ENCODE assay signal across 14 cellular contexts in genomic region chr3:49025793-49026520, GRCh38. TPM values are rescaled to one million over a fixed set of nuclear protein-coding genes. Genes with fewer than 3 reads are reported as not detected.
A peak's percentile ranks its signal among the peaks of the same experiment; 100 is the strongest.
DNase-seq lines count a peak whose midpoint lies in the region; ATAC-seq, FAIRE-seq and TF ChIP-seq lines count a peak whose summit lies in the region.
"Had no signal": no experiment of that assay in that cellular context is flagged by ENCODE, and none has a peak within 500 bp of the region (broad histone marks: within the 10 kb centered on the region; RNA-seq: fewer than 3 reads in every experiment).

No MANE protein-coding gene starts in this region.

- peaks cover 54% of the 10 kb centered on the region for H3K4me1 Mint-ChIP-seq in activated CD4-positive, alpha-beta memory T cell treated with anti-CD3 and anti-CD28 coated beads for 36 hours (ENCODE audit: low read depth)
- peaks cover 46 to 53% of the 10 kb centered on the region in 2 donors for H3K4me1 Mint-ChIP-seq in immature natural killer cell

- H3K4me3 Mint-ChIP-seq in activated CD4-positive, alpha-beta memory T cell treated with anti-CD3 and anti-CD28 coated beads for 36 hours = peak overlapping the region; percentile 18
- H3K4me3 Mint-ChIP-seq in immature natural killer cell = peak overlapping the region in 1 of 5 donors; percentile 11

- H3K27ac ChIP-seq in HepG2 (ENCODE audit: extremely low read length, insufficient read depth, low read length) (no peak overlapping the region), right lobe of liver (no peak overlapping the region), Peyer's patch (no peak overlapping the region)
- H3K27ac ChIP-seq: parathyroid adenoma had no signal

- H4K20me1 ChIP-seq in HepG2 (ENCODE audit: insufficient read depth, low read length) = no peaks in the 10 kb centered on the region

- no peak for TF ChIP-seq CTCF in HepG2 (CRISPR knock-in tag; IDR thresholded peaks at IDR 0.05)
- no peak for TF ChIP-seq CTCF in right lobe of liver (IDR thresholded peaks at IDR 0.05)
- no peak for TF ChIP-seq CTCF in Peyer's patch (IDR thresholded peaks at IDR 0.05)

- TF ChIP-seq RAD21 in HepG2 (CRISPR knock-in tag; IDR thresholded peaks at IDR 0.05) = no peak

- 100% methylated on average over 8 of the region's 8 CpGs for WGBS in HepG2 (ENCODE audit: low lambda C conversion rate)
- WGBS in right lobe of liver (ENCODE audit: insufficient coverage, low coverage, low lambda C conversion rate, missing lambda C conversion rate) = 95% methylated on average over 6 of the region's 8 CpGs

- in situ Hi-C loops in HepG2 (cut with HindIII; ENCODE audit: extremely low pct_ligation_motif_present, low pct_unique_long_range_greater_than_20kb) = no loop called here

- H3K9me3 ChIP-seq in HepG2 (ENCODE audit: low read length) (no peaks in the 10 kb centered on the region), right lobe of liver (no peaks in the 10 kb centered on the region), Peyer's patch (no peaks in the 10 kb centered on the region)

- CTCF ChIA-PET in HepG2 (lab: Yijun Ruan, JAX; ENCODE audit: low intra/inter-chr PET ratio, low total read pairs) = no interaction called here
- CTCF ChIA-PET in activated CD4-positive, alpha-beta memory T cell treated with anti-CD3 and anti-CD28 coated beads for 36 hours (lab: Charles Lee) = interaction anchor here (1.0 to 1.2 kb wide), 3 partner anchors 8 to 68 kb away, joined by 3 read pairs; partner anchors contain the start of genes DALRD3, QRICH1 and WDR6

- H2AFZ ChIP-seq in HepG2 (ENCODE audit: low read length) = no peak overlapping the region
- H2AFZ ChIP-seq: parathyroid adenoma had no signal

- ATAC-seq in HepG2 (no peak), right lobe of liver (no peak), HG02798 (IDR thresholded peaks at IDR 0.05; ENCODE audit: poor library complexity, unreplicated experiment) (no peak), HG03457 (IDR thresholded peaks at IDR 0.05; ENCODE audit: unreplicated experiment) (no peak)

- H3K79me2 ChIP-seq in HepG2 (ENCODE audit: insufficient read depth, low read length) = peaks cover 27% of the 10 kb centered on the region

- no peak overlapping the region for H3K4me2 ChIP-seq in HepG2 (ENCODE audit: low read depth, low read length)

- no peaks in the 10 kb centered on the region for H3K9me3 Mint-ChIP-seq in activated CD4-positive, alpha-beta memory T cell treated with anti-CD3 and anti-CD28 coated beads for 36 hours
- H3K9me3 Mint-ChIP-seq in immature natural killer cell = no peaks in the 10 kb centered on the region

- TF ChIP-seq POLR2A in HepG2 (IDR thresholded peaks at IDR 0.05; ENCODE audit: insufficient read depth in 1 of 2, low read depth in 2 of 2, low read length in 2 of 2) (peak in 1 of 2 experiments; percentile 51; a peak in 1 of 4 replicates), right lobe of liver (IDR thresholded peaks at IDR 0.05) (no peak), Peyer's patch (IDR thresholded peaks at IDR 0.05) (no peak)

- DNase-seq in HepG2 (ENCODE audit: low spot score) (no peak), right lobe of liver (no peak), immature natural killer cell (no peak), HTR-8/SVneo (ENCODE audit: insufficient read length, low spot score) (no peak), Peyer's patch (no peak)
- DNase-seq in activated CD4-positive, alpha-beta memory T cell treated with anti-CD3 and anti-CD28 coated beads for 36 hours = no peak
- DNase-seq: AML-193, hypothalamus, NCI-H446, T-helper 9 cell had no signal

- no peak for FAIRE-seq in HepG2 (lab: Jason Lieb, UNC)
- no peak for FAIRE-seq in HTR-8/SVneo (lab: Jason Lieb, UNC)
- FAIRE-seq: RCC 7860 had no signal

- H3K27me3 ChIP-seq in HepG2 (ENCODE audit: control insufficient read depth in 1 of 2, insufficient read depth in 2 of 2, low read length in 2 of 2) (no peaks in the 10 kb centered on the region; a peak in 1 of 5 replicates), right lobe of liver (no peaks in the 10 kb centered on the region), Peyer's patch (no peaks in the 10 kb centered on the region)

- POLR2A ChIA-PET in HepG2 (lab: Yijun Ruan, JAX) = interaction anchor here (0.9 to 11.1 kb wide), 3 partner anchors 16 to 68 kb away, joined by 3 to 280 read pairs (median 3); partner anchors contain the start of genes QRICH1 and WDR6
- POLR2A ChIA-PET in activated CD4-positive, alpha-beta memory T cell treated with anti-CD3 and anti-CD28 coated beads for 36 hours (lab: Charles Lee) = interaction anchor here (1.1 kb wide), 2 partner anchors 15 to 18 kb away, joined by 3 to 6 read pairs; partner anchors contain the start of gene WDR6

- H3K27me3 Mint-ChIP-seq in activated CD4-positive, alpha-beta memory T cell treated with anti-CD3 and anti-CD28 coated beads for 36 hours = no peaks in the 10 kb centered on the region
- peaks cover 11 to 22% (median 15%) of the 10 kb centered on the region in 3 donors for H3K27me3 Mint-ChIP-seq in immature natural killer cell (ENCODE audit: low read depth in 3 of 3)

- peaks cover 18 to 39% of the 10 kb centered on the region in 2 experiments for H3K36me3 ChIP-seq in HepG2 (replicated peaks in 1 of 2; ENCODE audit: control insufficient read depth in 1 of 2, insufficient read depth in 2 of 2, low read length in 2 of 2)
- peaks cover 0 to 39% (median 14%) of the 10 kb centered on the region in 4 donors for H3K36me3 ChIP-seq in right lobe of liver
- peaks cover 0 to 43% (median 0%) of the 10 kb centered on the region in 3 donors for H3K36me3 ChIP-seq in Peyer's patch

- intact Hi-C loops in HepG2 (cut with micrococcal nuclease; ENCODE audit: unreplicated experiment) (no loop called here), right lobe of liver (cut with DNase I) (no loop called here)
- intact Hi-C loops in activated CD4-positive, alpha-beta memory T cell treated with anti-CD3 and anti-CD28 coated beads for 36 hours (cut with micrococcal nuclease) = loop anchor here (10.0 kb wide), 3 partner anchors 319 to 419 kb away; partner anchors contain the start of genes RHOA, TCTA and USP4

- peaks cover 69% of the 10 kb centered on the region for H3K36me3 Mint-ChIP-seq in activated CD4-positive, alpha-beta memory T cell treated with anti-CD3 and anti-CD28 coated beads for 36 hours
- H3K36me3 Mint-ChIP-seq in immature natural killer cell = peaks cover 0 to 14% (median 0%) of the 10 kb centered on the region in 3 donors

- no TSS peak for BruUV-seq in HepG2 (replicated peaks; lab: Mats Ljungman, UMichigan)

- H3K4me1 ChIP-seq in HepG2 (ENCODE audit: insufficient read depth, low read length) (peaks cover 55% of the 10 kb centered on the region), right lobe of liver (peaks cover 0 to 17% (median 8%) of the 10 kb centered on the region in 4 donors), Peyer's patch (peaks cover 0 to 25% (median 14%) of the 10 kb centered on the region in 4 donors)

- TF ChIP-seq EP300 in HepG2 (IDR thresholded peaks at IDR 0.05; ENCODE audit: low read depth in 2 of 2, low read length in 2 of 2) (no peak), HepG2 (CRISPR knock-in tag; IDR thresholded peaks at IDR 0.05; ENCODE audit: borderline replicate concordance) (no peak)

- H3K4me3 ChIP-seq in HepG2 (replicated peaks in 1 of 3; ENCODE audit: insufficient read depth in 1 of 3, low read depth in 2 of 3, low read length in 3 of 3) = no peak overlapping the region
- no peak overlapping the region for H3K4me3 ChIP-seq in right lobe of liver
- H3K4me3 ChIP-seq in Peyer's patch = no peak overlapping the region

- peak overlapping the region; percentile 24 for H3K27ac Mint-ChIP-seq in activated CD4-positive, alpha-beta memory T cell treated with anti-CD3 and anti-CD28 coated beads for 36 hours
- H3K27ac Mint-ChIP-seq in immature natural killer cell = peak overlapping the region in 5 of 6 donors; percentile 34 to 84 (median 67)

- no peak overlapping the region for H3K9ac ChIP-seq in HepG2 (ENCODE audit: insufficient read depth, low read depth, low read length)
- H3K9ac ChIP-seq: parathyroid adenoma had no signal

RNA-seq across cellular contexts. Expression of gene IMPDH2, which starts 3.2 kb away (rescaled TPM):
- total RNA-seq in HepG2 (2016; rRNA removed; fragmentation: Illumina TruSeq; extraction: Trizol) (260 and 344 TPM in 2 replicates), right lobe of liver (10 to 100 TPM; 32.0 to 57.3 (median 39.0) TPM), Peyer's patch (100 to 1,000 TPM in 1 of 4 donors, 10 to 100 TPM in 3; 58.8 to 149 (median 68.5) TPM)
- total RNA-seq in HepG2 (2016; cell fraction: cytosol; rRNA removed; fragmentation: Illumina TruSeq; extraction: Trizol; ENCODE audit: low read depth) = 94.1 and 106 TPM in 2 replicates
- total RNA-seq in HepG2 (2016; cell fraction: insoluble cytoplasmic fraction; rRNA removed; fragmentation: Illumina TruSeq; extraction: Trizol) = 263 and 346 TPM in 2 replicates
- total RNA-seq in HepG2 (2016; cell fraction: membrane; rRNA removed; fragmentation: Illumina TruSeq; extraction: Trizol) = 186 and 193 TPM in 2 replicates
- total RNA-seq in HepG2 (2016; cell fraction: nucleus; rRNA removed; fragmentation: Illumina TruSeq; extraction: Trizol) = 117 and 127 TPM in 2 replicates
- polyA plus RNA-seq in HepG2 (2011; rRNA removed) (248 and 252 TPM in 2 replicates), immature natural killer cell (10 to 100 TPM; 44.8 to 52.6 (median 52.0) TPM)
- 227 and 254 TPM in 2 replicates for polyA plus RNA-seq in HepG2 (2011; cell fraction: cytosol; rRNA removed)
- polyA plus RNA-seq in HepG2 (2011; cell fraction: nucleus; rRNA removed) = 167 and 184 TPM in 2 replicates
- polyA plus RNA-seq in HepG2 (2012) = 171 and 213 TPM in 2 replicates
- polyA plus RNA-seq in HepG2 (2016; cell fraction: cytosol; fragmentation: Illumina TruSeq; extraction: Trizol; ENCODE audit: low read depth) = 80.1 and 88.8 TPM in 2 replicates
- polyA plus RNA-seq in HepG2 (2016; cell fraction: insoluble cytoplasmic fraction; fragmentation: Illumina TruSeq; extraction: Trizol; ENCODE audit: low read depth) = 319 and 340 TPM in 2 replicates
- polyA plus RNA-seq in HepG2 (2016; cell fraction: membrane; fragmentation: Illumina TruSeq; extraction: Trizol; ENCODE audit: low read depth) = 142 and 165 TPM in 2 replicates
- polyA plus RNA-seq in HepG2 (2016; cell fraction: nucleus; fragmentation: Illumina TruSeq; extraction: Trizol; ENCODE audit: insufficient read depth, low read depth) = 169 and 178 TPM in 2 replicates
- 431 and 698 TPM in 2 replicates for polyA minus RNA-seq in HepG2 (2011; rRNA and poly(A)+ RNA removed; ENCODE audit: low replicate concordance)
- polyA minus RNA-seq in HepG2 (2011; cell fraction: cytosol; rRNA and poly(A)+ RNA removed) = 171 and 193 TPM in 2 replicates
- 84.5 and 109 TPM in 2 replicates for polyA minus RNA-seq in HepG2 (2011; cell fraction: nucleus; rRNA and poly(A)+ RNA removed)
- 100 to 1,000 TPM; 430 to 454 TPM for total RNA-seq in activated CD4-positive, alpha-beta memory T cell treated with anti-CD3 and anti-CD28 coated beads for 36 hours

RNA-seq across cellular contexts. Expression of gene NDUFAF3, which starts 4.0 kb away (rescaled TPM):
- total RNA-seq in HepG2 (2016; rRNA removed; fragmentation: Illumina TruSeq; extraction: Trizol) (50.0 and 51.9 TPM in 2 replicates), right lobe of liver (100 to 1,000 TPM in 1 of 6 experiments, 10 to 100 TPM in 5; 39.2 to 100 (median 44.8) TPM), Peyer's patch (100 to 1,000 TPM in 2 of 4 donors, 10 to 100 TPM in 2; 64.7 to 164 (median 106) TPM)
- total RNA-seq in HepG2 (2016; cell fraction: cytosol; rRNA removed; fragmentation: Illumina TruSeq; extraction: Trizol; ENCODE audit: low read depth) = 26.9 and 32.9 TPM in 2 replicates
- 52.3 and 61.1 TPM in 2 replicates for total RNA-seq in HepG2 (2016; cell fraction: insoluble cytoplasmic fraction; rRNA removed; fragmentation: Illumina TruSeq; extraction: Trizol)
- 26.1 and 38.8 TPM in 2 replicates for total RNA-seq in HepG2 (2016; cell fraction: membrane; rRNA removed; fragmentation: Illumina TruSeq; extraction: Trizol)
- total RNA-seq in HepG2 (2016; cell fraction: nucleus; rRNA removed; fragmentation: Illumina TruSeq; extraction: Trizol) = 24.4 and 30.9 TPM in 2 replicates
- polyA plus RNA-seq in HepG2 (2011; rRNA removed) (39.0 and 42.0 TPM in 2 replicates), immature natural killer cell (100 to 1,000 TPM; 118 to 204 (median 142) TPM)
- 32.1 and 56.3 TPM in 2 replicates for polyA plus RNA-seq in HepG2 (2011; cell fraction: cytosol; rRNA removed)
- 29.5 and 32.3 TPM in 2 replicates for polyA plus RNA-seq in HepG2 (2011; cell fraction: nucleus; rRNA removed)
- 31.0 and 39.6 TPM in 2 replicates for polyA plus RNA-seq in HepG2 (2012)
- 31.0 and 36.1 TPM in 2 replicates for polyA plus RNA-seq in HepG2 (2016; cell fraction: cytosol; fragmentation: Illumina TruSeq; extraction: Trizol; ENCODE audit: low read depth)
- polyA plus RNA-seq in HepG2 (2016; cell fraction: insoluble cytoplasmic fraction; fragmentation: Illumina TruSeq; extraction: Trizol; ENCODE audit: low read depth) = 63.6 and 69.8 TPM in 2 replicates
- polyA plus RNA-seq in HepG2 (2016; cell fraction: membrane; fragmentation: Illumina TruSeq; extraction: Trizol; ENCODE audit: low read depth) = 28.9 and 36.0 TPM in 2 replicates
- 39.0 and 43.6 TPM in 2 replicates for polyA plus RNA-seq in HepG2 (2016; cell fraction: nucleus; fragmentation: Illumina TruSeq; extraction: Trizol; ENCODE audit: insufficient read depth, low read depth)
- 70.8 and 119 TPM in 2 replicates for polyA minus RNA-seq in HepG2 (2011; rRNA and poly(A)+ RNA removed; ENCODE audit: low replicate concordance)
- polyA minus RNA-seq in HepG2 (2011; cell fraction: cytosol; rRNA and poly(A)+ RNA removed) = 23.8 and 35.3 TPM in 2 replicates
- polyA minus RNA-seq in HepG2 (2011; cell fraction: nucleus; rRNA and poly(A)+ RNA removed) = 27.4 and 27.9 TPM in 2 replicates
- 100 to 1,000 TPM; 101 to 106 TPM for total RNA-seq in activated CD4-positive, alpha-beta memory T cell treated with anti-CD3 and anti-CD28 coated beads for 36 hours

RNA-seq across cellular contexts. Expression of gene DALRD3, which starts 7.6 kb away (rescaled TPM):
- total RNA-seq in HepG2 (2016; rRNA removed; fragmentation: Illumina TruSeq; extraction: Trizol) (18.3 and 19.9 TPM in 2 replicates), right lobe of liver (10 to 100 TPM in 2 of 6 experiments, 1 to 10 TPM in 4; 7.5 to 17.0 (median 8.1) TPM), Peyer's patch (10 to 100 TPM; 31.4 to 49.5 (median 33.1) TPM)
- total RNA-seq in HepG2 (2016; cell fraction: cytosol; rRNA removed; fragmentation: Illumina TruSeq; extraction: Trizol; ENCODE audit: low read depth) = 8.0 and 9.1 TPM in 2 replicates
- 17.2 and 17.7 TPM in 2 replicates for total RNA-seq in HepG2 (2016; cell fraction: insoluble cytoplasmic fraction; rRNA removed; fragmentation: Illumina TruSeq; extraction: Trizol)
- total RNA-seq in HepG2 (2016; cell fraction: membrane; rRNA removed; fragmentation: Illumina TruSeq; extraction: Trizol) = 13.3 and 16.1 TPM in 2 replicates
- total RNA-seq in HepG2 (2016; cell fraction: nucleus; rRNA removed; fragmentation: Illumina TruSeq; extraction: Trizol) = 12.3 and 12.5 TPM in 2 replicates
- polyA plus RNA-seq in HepG2 (2011; rRNA removed) (31.7 and 36.5 TPM in 2 replicates), immature natural killer cell (10 to 100 TPM; 17.1 to 26.9 (median 21.8) TPM)
- 28.5 and 42.5 TPM in 2 replicates for polyA plus RNA-seq in HepG2 (2011; cell fraction: cytosol; rRNA removed)
- 69.2 and 85.2 TPM in 2 replicates for polyA plus RNA-seq in HepG2 (2011; cell fraction: nucleus; rRNA removed)
- polyA plus RNA-seq in HepG2 (2012) = 10.7 and 12.1 TPM in 2 replicates
- 6.0 and 7.7 TPM in 2 replicates for polyA plus RNA-seq in HepG2 (2016; cell fraction: cytosol; fragmentation: Illumina TruSeq; extraction: Trizol; ENCODE audit: low read depth)
- 16.3 and 17.2 TPM in 2 replicates for polyA plus RNA-seq in HepG2 (2016; cell fraction: insoluble cytoplasmic fraction; fragmentation: Illumina TruSeq; extraction: Trizol; ENCODE audit: low read depth)
- polyA plus RNA-seq in HepG2 (2016; cell fraction: membrane; fragmentation: Illumina TruSeq; extraction: Trizol; ENCODE audit: low read depth) = 10.6 and 11.7 TPM in 2 replicates
- 23.7 and 24.6 TPM in 2 replicates for polyA plus RNA-seq in HepG2 (2016; cell fraction: nucleus; fragmentation: Illumina TruSeq; extraction: Trizol; ENCODE audit: insufficient read depth, low read depth)
- 62.8 and 69.7 TPM in 2 replicates for polyA minus RNA-seq in HepG2 (2011; rRNA and poly(A)+ RNA removed; ENCODE audit: low replicate concordance)
- polyA minus RNA-seq in HepG2 (2011; cell fraction: cytosol; rRNA and poly(A)+ RNA removed) = 9.5 and 20.9 TPM in 2 replicates
- 11.2 and 17.4 TPM in 2 replicates for polyA minus RNA-seq in HepG2 (2011; cell fraction: nucleus; rRNA and poly(A)+ RNA removed)
- total RNA-seq in activated CD4-positive, alpha-beta memory T cell treated with anti-CD3 and anti-CD28 coated beads for 36 hours = 10 to 100 TPM; 26.2 to 26.5 TPM

RNA-seq across cellular contexts. Expression of gene WDR6, which starts 18.8 kb away (rescaled TPM):
- total RNA-seq in HepG2 (2016; rRNA removed; fragmentation: Illumina TruSeq; extraction: Trizol) (71.2 and 73.4 TPM in 2 replicates), right lobe of liver (10 to 100 TPM; 35.7 to 72.9 (median 65.4) TPM), Peyer's patch (100 to 1,000 TPM in 3 of 4 donors, 10 to 100 TPM in 1; 96.7 to 233 (median 179) TPM)
- total RNA-seq in HepG2 (2016; cell fraction: cytosol; rRNA removed; fragmentation: Illumina TruSeq; extraction: Trizol; ENCODE audit: low read depth) = 3.5 and 5.3 TPM in 2 replicates
- total RNA-seq in HepG2 (2016; cell fraction: insoluble cytoplasmic fraction; rRNA removed; fragmentation: Illumina TruSeq; extraction: Trizol) = 62.0 and 83.0 TPM in 2 replicates
- 11.9 and 16.0 TPM in 2 replicates for total RNA-seq in HepG2 (2016; cell fraction: membrane; rRNA removed; fragmentation: Illumina TruSeq; extraction: Trizol)
- 75.4 and 75.5 TPM in 2 replicates for total RNA-seq in HepG2 (2016; cell fraction: nucleus; rRNA removed; fragmentation: Illumina TruSeq; extraction: Trizol)
- polyA plus RNA-seq in HepG2 (2011; rRNA removed) (139 and 187 TPM in 2 replicates), immature natural killer cell (100 to 1,000 TPM in 1 of 3 donors, 10 to 100 TPM in 2; 56.8 to 114 (median 70.6) TPM)
- 54.1 and 69.9 TPM in 2 replicates for polyA plus RNA-seq in HepG2 (2011; cell fraction: cytosol; rRNA removed)
- 948 and 1,074 TPM in 2 replicates for polyA plus RNA-seq in HepG2 (2011; cell fraction: nucleus; rRNA removed)
- 82.4 and 107 TPM in 2 replicates for polyA plus RNA-seq in HepG2 (2012)
- 3.7 and 3.8 TPM in 2 replicates for polyA plus RNA-seq in HepG2 (2016; cell fraction: cytosol; fragmentation: Illumina TruSeq; extraction: Trizol; ENCODE audit: low read depth)
- 65.3 and 72.1 TPM in 2 replicates for polyA plus RNA-seq in HepG2 (2016; cell fraction: insoluble cytoplasmic fraction; fragmentation: Illumina TruSeq; extraction: Trizol; ENCODE audit: low read depth)
- polyA plus RNA-seq in HepG2 (2016; cell fraction: membrane; fragmentation: Illumina TruSeq; extraction: Trizol; ENCODE audit: low read depth) = 8.5 and 9.3 TPM in 2 replicates
- 267 and 275 TPM in 2 replicates for polyA plus RNA-seq in HepG2 (2016; cell fraction: nucleus; fragmentation: Illumina TruSeq; extraction: Trizol; ENCODE audit: insufficient read depth, low read depth)
- 181 and 224 TPM in 2 replicates for polyA minus RNA-seq in HepG2 (2011; rRNA and poly(A)+ RNA removed; ENCODE audit: low replicate concordance)
- polyA minus RNA-seq in HepG2 (2011; cell fraction: cytosol; rRNA and poly(A)+ RNA removed) = 39.8 and 50.4 TPM in 2 replicates
- polyA minus RNA-seq in HepG2 (2011; cell fraction: nucleus; rRNA and poly(A)+ RNA removed) = 60.6 and 69.1 TPM in 2 replicates
- 100 to 1,000 TPM; 139 to 144 TPM for total RNA-seq in activated CD4-positive, alpha-beta memory T cell treated with anti-CD3 and anti-CD28 coated beads for 36 hours

RNA-seq across cellular contexts. Expression of gene P4HTM, which starts 35.9 kb away (rescaled TPM):
- total RNA-seq in HepG2 (2016; rRNA removed; fragmentation: Illumina TruSeq; extraction: Trizol) = not detected in 2 replicates
- not detected in 2 replicates for total RNA-seq in HepG2 (2016; cell fraction: cytosol; rRNA removed; fragmentation: Illumina TruSeq; extraction: Trizol; ENCODE audit: low read depth)
- 0.09 TPM in 1 of 2 replicates, not detected in the other for total RNA-seq in HepG2 (2016; cell fraction: insoluble cytoplasmic fraction; rRNA removed; fragmentation: Illumina TruSeq; extraction: Trizol)
- total RNA-seq in HepG2 (2016; cell fraction: membrane; rRNA removed; fragmentation: Illumina TruSeq; extraction: Trizol) = not detected in 2 replicates
- total RNA-seq in HepG2 (2016; cell fraction: nucleus; rRNA removed; fragmentation: Illumina TruSeq; extraction: Trizol) = 0.09 TPM in 1 of 2 replicates, not detected in the other
- polyA plus RNA-seq in HepG2 (2011; rRNA removed) = 0.01 TPM in 1 of 2 replicates, not detected in the other
- polyA plus RNA-seq in HepG2 (2011; cell fraction: cytosol; rRNA removed) = 0.07 TPM in 1 of 2 replicates, not detected in the other
- polyA plus RNA-seq in HepG2 (2011; cell fraction: nucleus; rRNA removed) = 0.29 and 0.38 TPM in 2 replicates
- polyA plus RNA-seq in HepG2 (2012) = 0.16 TPM in 1 of 2 replicates, not detected in the other
- not detected in 2 replicates for polyA plus RNA-seq in HepG2 (2016; cell fraction: cytosol; fragmentation: Illumina TruSeq; extraction: Trizol; ENCODE audit: low read depth)
- not detected in 2 replicates for polyA plus RNA-seq in HepG2 (2016; cell fraction: insoluble cytoplasmic fraction; fragmentation: Illumina TruSeq; extraction: Trizol; ENCODE audit: low read depth)
- not detected in 2 replicates for polyA plus RNA-seq in HepG2 (2016; cell fraction: membrane; fragmentation: Illumina TruSeq; extraction: Trizol; ENCODE audit: low read depth)
- not detected in 2 replicates for polyA plus RNA-seq in HepG2 (2016; cell fraction: nucleus; fragmentation: Illumina TruSeq; extraction: Trizol; ENCODE audit: insufficient read depth, low read depth)
- polyA minus RNA-seq in HepG2 (2011; rRNA and poly(A)+ RNA removed; ENCODE audit: low replicate concordance) = 0.24 and 77.8 TPM in 2 replicates
- 2.1 and 2.3 TPM in 2 replicates for polyA minus RNA-seq in HepG2 (2011; cell fraction: cytosol; rRNA and poly(A)+ RNA removed)
- polyA minus RNA-seq in HepG2 (2011; cell fraction: nucleus; rRNA and poly(A)+ RNA removed) = 1.5 and 2.2 TPM in 2 replicates
- total RNA-seq in right lobe of liver = 10 to 100 TPM in 5 of 6 experiments, 1 to 10 TPM in 1; 7.7 to 19.2 (median 11.1) TPM
- 10 to 100 TPM; 32.7 to 32.8 TPM for total RNA-seq in activated CD4-positive, alpha-beta memory T cell treated with anti-CD3 and anti-CD28 coated beads for 36 hours
- polyA plus RNA-seq in immature natural killer cell = 10 to 100 TPM; 16.8 to 26.8 (median 24.9) TPM
- total RNA-seq in Peyer's patch = 10 to 100 TPM; 47.0 to 95.9 (median 78.0) TPM
